21 cellular contexts compared by ENCODE assay signal in the genomic region with DNA sequence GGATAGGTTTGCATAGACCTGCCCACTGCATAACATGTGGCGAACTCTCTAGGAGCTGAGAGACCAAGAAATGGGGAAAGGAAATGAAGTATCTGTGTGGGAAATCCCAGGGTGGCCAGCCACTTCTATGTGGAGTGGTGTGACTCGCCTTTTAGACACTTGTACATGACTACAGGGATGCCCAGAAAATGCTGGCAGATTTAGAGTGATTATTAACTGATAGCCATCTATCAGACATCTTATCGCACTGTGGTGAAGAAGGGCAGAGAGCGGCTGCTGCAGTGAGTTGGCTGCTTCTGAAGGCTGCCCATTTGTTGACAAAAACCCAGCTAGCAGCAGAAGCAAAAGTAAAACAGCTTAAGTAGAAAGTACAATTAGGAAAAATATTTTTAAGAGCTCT. TPM values are rescaled to one million over a fixed set of nuclear protein-coding genes. Genes with fewer than 3 reads are reported as not detected.
DNase-seq lines count a peak whose midpoint lies in the region; ATAC-seq, FAIRE-seq and TF ChIP-seq lines count a peak whose summit lies in the region.
"Had no signal": no experiment of that assay in that cellular context is flagged by ENCODE, and none has a peak within 500 bp of the region (broad histone marks: within the 10 kb centered on the region; RNA-seq: fewer than 3 reads in every experiment).

No MANE protein-coding gene starts in this region.

- no peak overlapping the region for H2BK15ac ChIP-seq in H1 (ENCODE audit: low read length)

- TF ChIP-seq POLR2A in H1 (IDR thresholded peaks at IDR 0.05; ENCODE audit: control extremely low read depth in 1 of 2, low read depth in 2 of 2, low read length in 2 of 2) = no peak

- H3K4ac ChIP-seq in H1 (replicated peaks; ENCODE audit: insufficient read length, low read depth, low read length) = no peak overlapping the region

- H4K20me1 ChIP-seq in PC-3 (ENCODE audit: low read length) (no peaks in the 10 kb centered on the region), H1 (replicated peaks in 1 of 2; ENCODE audit: control insufficient read depth in 1 of 2, insufficient read depth in 2 of 2, low read length in 2 of 2) (no peaks in the 10 kb centered on the region)

- H2BK120ac ChIP-seq in H1 (replicated peaks; ENCODE audit: low read depth, low read length) = no peak overlapping the region

- H2BK12ac ChIP-seq in H1 (ENCODE audit: low read depth, low read length) = no peak overlapping the region

- peaks cover 17% of the 10 kb centered on the region for H3K4me1 ChIP-seq in PC-3 (ENCODE audit: insufficient read depth, low read length)
- H3K4me1 ChIP-seq in H1 (replicated peaks in 1 of 4; ENCODE audit: control insufficient read depth in 3 of 4, insufficient read depth in 4 of 4, low read length in 3 of 4) = peaks cover 2 to 5% (median 4%) of the 10 kb centered on the region in 4 experiments; a peak in 5 of 7 replicates
- H3K4me1 ChIP-seq in left lung = peaks cover 0 to 8% of the 10 kb centered on the region in 2 donors
- H3K4me1 ChIP-seq: body of pancreas, upper lobe of left lung had no signal

- H3K4me2 ChIP-seq in PC-3 (ENCODE audit: low read length) (peak overlapping the region; percentile 25), H1 (ENCODE audit: insufficient read depth in 1 of 2, low read depth in 2 of 2, low read length in 2 of 2) (no peak overlapping the region)

- H3K27ac ChIP-seq in PC-3 (ENCODE audit: low read length) = no peak overlapping the region
- no peak overlapping the region for H3K27ac ChIP-seq in H1 (ENCODE audit: low read depth, low read length)
- no peak overlapping the region for H3K27ac ChIP-seq in left lung
- H3K27ac ChIP-seq: neutrophil, sigmoid colon, upper lobe of left lung had no signal

- H3K79me2 ChIP-seq in PC-3 (ENCODE audit: low read length) (no peaks in the 10 kb centered on the region), H1 (ENCODE audit: control insufficient read depth in 1 of 2, insufficient read depth in 2 of 2, low read length in 2 of 2) (no peaks in the 10 kb centered on the region)

- POLR2A ChIA-PET in PC-3 (lab: Charles Lee; ENCODE audit: unreplicated experiment) (no interaction called here), H1 (lab: Charles Lee; ENCODE audit: partially characterized antibody) (no interaction called here)

- no peak overlapping the region for H4K5ac ChIP-seq in H1 (ENCODE audit: insufficient read length, low read depth, low read length)

- no peak overlapping the region for H3K9ac ChIP-seq in PC-3 (ENCODE audit: low read length)
- H3K9ac ChIP-seq in H1 (replicated peaks in 1 of 4; ENCODE audit: extremely low read depth in 1 of 4, low read depth in 3 of 4, low read length in 3 of 4) = no peak overlapping the region

- no peak overlapping the region for H3K14ac ChIP-seq in H1 (ENCODE audit: insufficient read length)

- H3K4me3 ChIP-seq in PC-3 (ENCODE audit: low read length) = no peak overlapping the region
- H3K4me3 ChIP-seq in H1 (ENCODE audit: extremely low read depth in 1 of 4, insufficient read depth in 2 of 4, low read depth in 3 of 4, low read length in 4 of 4) = no peak overlapping the region
- H3K4me3 ChIP-seq in left lung = no peak overlapping the region
- H3K4me3 ChIP-seq: body of pancreas, sigmoid colon, upper lobe of left lung had no signal

- no peaks in the 10 kb centered on the region for H3F3A ChIP-seq in PC-3 (ENCODE audit: low read length, unreplicated experiment)

- DNase-seq in EL = peak; percentile 60
- no peak for DNase-seq in PC-3
- no peak for DNase-seq in H1 (ENCODE audit: low read depth in 1 of 2, low spot score in 2 of 2)
- DNase-seq in left lung = no peak
- DNase-seq in stimulated activated CD4-positive, alpha-beta T cell treated with anti-CD3 and anti-CD28 coated beads, Interleukin-2, amount 100 ng/mL, for 48 hours = no peak
- no peak for DNase-seq in natural killer cell treated with Interleukin-12 subunit alpha and Interleukin-12 subunit beta and Interleukin-15 and Interleukin-18, amount 100 ng/mL, for 72 hours (ENCODE audit: low spot score)
- DNase-seq: activated B cell treated with CpG ODN at 0.5 μM for 24 hours; activated effector memory CD4-positive, alpha-beta T cell treated with anti-CD3 and anti-CD28 coated beads, Interleukin-2, amount 50 U/mL, for 16 hours; BE2C; body of pancreas; H9; midbrain; NCI-H1436 treated with DMSO at 0.1 percent for 48 hours; NCI-H345; sigmoid colon; stimulated activated CD4-positive, alpha-beta T cell treated with anti-CD3 and anti-CD28 coated beads, Interleukin-4, amount 100 ng/mL, for 4 hours; T-helper 1 cell; upper lobe of left lung had no signal

- H2AK5ac ChIP-seq in H1 (ENCODE audit: low read depth, low read length) = no peak overlapping the region

- no peak overlapping the region for H3K4me3 Mint-ChIP-seq in natural killer cell treated with Interleukin-12 subunit alpha and Interleukin-12 subunit beta and Interleukin-15 and Interleukin-18, amount 100 ng/mL, for 72 hours
- H3K4me3 Mint-ChIP-seq: activated B cell treated with CpG ODN at 0.5 μM for 24 hours, H9 had no signal

- CTCF ChIA-PET in PC-3 (lab: Charles Lee) = no interaction called here
- CTCF ChIA-PET in H1 (lab: Charles Lee; ENCODE audit: partially characterized antibody) = no interaction called here

- no peaks in the 10 kb centered on the region for H3K9me2 ChIP-seq in PC-3 (replicated peaks; ENCODE audit: low read length)

- no peak overlapping the region for H3K23ac ChIP-seq in H1 (ENCODE audit: insufficient read length)

- no TSS peak for BruUV-seq in PC-3 (replicated peaks; lab: Mats Ljungman, UMichigan)

- H3K36me3 ChIP-seq in PC-3 (ENCODE audit: low read depth, low read length) = no peaks in the 10 kb centered on the region
- no peaks in the 10 kb centered on the region for H3K36me3 ChIP-seq in H1 (ENCODE audit: control insufficient read depth in 2 of 4, insufficient read depth in 4 of 4, low read length in 3 of 4)
- no peaks in the 10 kb centered on the region for H3K36me3 ChIP-seq in left lung
- H3K36me3 ChIP-seq: BE2C, neutrophil, sigmoid colon, upper lobe of left lung had no signal

- no peaks in the 10 kb centered on the region for H3K23me2 ChIP-seq in H1 (ENCODE audit: low read depth, low read length)

- TF ChIP-seq CTCF in PC-3 (conservative IDR thresholded peaks at IDR 0.05; ENCODE audit: low read depth, low read length) (no peak), H1 (IDR thresholded peaks at IDR 0.05; ENCODE audit: control extremely low read depth in 1 of 3, insufficient read depth in 1 of 3, low read depth in 1 of 3, low read length in 3 of 3) (no peak), left lung (IDR thresholded peaks at IDR 0.05) (no peak)

- no peak overlapping the region for H3K27ac Mint-ChIP-seq in natural killer cell treated with Interleukin-12 subunit alpha and Interleukin-12 subunit beta and Interleukin-15 and Interleukin-18, amount 100 ng/mL, for 72 hours
- H3K27ac Mint-ChIP-seq: activated B cell treated with CpG ODN at 0.5 μM for 24 hours had no signal

- no peak for FAIRE-seq in H1 (lab: Jason Lieb, UNC)

- ATAC-seq in PC-3 = peak; percentile 16; the same call in 1 of the 2 replicates
- ATAC-seq in left lung = peak; percentile 61
- no peak for ATAC-seq in GM18861 (IDR thresholded peaks at IDR 0.05; ENCODE audit: unreplicated experiment)
- no peak for ATAC-seq in natural killer cell treated with Interleukin-12 subunit alpha and Interleukin-12 subunit beta and Interleukin-15 and Interleukin-18, amount 100 ng/mL, for 72 hours
- ATAC-seq in GM18870 (IDR thresholded peaks at IDR 0.05; ENCODE audit: unreplicated experiment) = no peak

- no peak for TF ChIP-seq RAD21 in H1 (IDR thresholded peaks at IDR 0.05 in 1 of 2, conservative IDR thresholded peaks at IDR 0.05 in 1 of 2; ENCODE audit: low read depth in 2 of 2, low read length in 2 of 2)

- no peak overlapping the region for H2AFZ ChIP-seq in PC-3 (ENCODE audit: low read length)
- H2AFZ ChIP-seq in H1 (ENCODE audit: low read length) = no peak overlapping the region

- no peaks in the 10 kb centered on the region for H3K36me3 Mint-ChIP-seq in natural killer cell treated with Interleukin-12 subunit alpha and Interleukin-12 subunit beta and Interleukin-15 and Interleukin-18, amount 100 ng/mL, for 72 hours

- peak overlapping the region; percentile 54; the same call in 1 of the 2 replicates for H2BK5ac ChIP-seq in H1 (ENCODE audit: low read depth, low read length)

- no peak for TF ChIP-seq EP300 in H1 (IDR thresholded peaks at IDR 0.05; ENCODE audit: borderline replicate concordance in 1 of 2, low read depth in 2 of 2, low read length in 2 of 2)

- H3K27me3 ChIP-seq in PC-3 (ENCODE audit: low read length) (no peaks in the 10 kb centered on the region), H1 (replicated peaks in 1 of 4; ENCODE audit: control insufficient read depth in 3 of 4, extremely low read depth in 1 of 4, insufficient read depth in 3 of 4, low read length in 3 of 4) (no peaks in the 10 kb centered on the region), left lung (no peaks in the 10 kb centered on the region)
- H3K27me3 ChIP-seq: BE2C, body of pancreas, neutrophil, sigmoid colon, upper lobe of left lung had no signal

- WGBS in H1 (ENCODE audit: extremely low coverage in 1 of 2, insufficient coverage in 1 of 2, insufficient read length in 1 of 2, insufficient replicate concordance in 2 of 2, low coverage in 1 of 2, low lambda C conversion rate in 2 of 2, missing lambda C conversion rate in 1 of 2), 2 experiments = 90% methylated on average over 4 of the region's 4 CpGs; no CpG with 5 or more reads in 1 of the 2 experiments

- no peaks in the 10 kb centered on the region for H3K9me3 ChIP-seq in PC-3 (ENCODE audit: low read length)
- H3K9me3 ChIP-seq in H1 (ENCODE audit: insufficient read depth in 2 of 2, low read depth in 1 of 2, low read length in 1 of 2) = 0 out of 4 replicates have a peak, but pooled peaks cover 0 to 2% of the 10 kb centered on the region in 2 experiments
- peaks cover 0 to 7% of the 10 kb centered on the region in 2 donors for H3K9me3 ChIP-seq in left lung
- H3K9me3 ChIP-seq: BE2C, body of pancreas, neutrophil, sigmoid colon, upper lobe of left lung had no signal

- intact Hi-C loops in PC-3 (cut with micrococcal nuclease) = no loop called here
- intact Hi-C loops in left lung (cut with DNase I) = no loop called here

- H3K4me1 Mint-ChIP-seq in natural killer cell treated with Interleukin-12 subunit alpha and Interleukin-12 subunit beta and Interleukin-15 and Interleukin-18, amount 100 ng/mL, for 72 hours (ENCODE audit: low read depth in 2 of 2) = no peaks in the 10 kb centered on the region
- H3K4me1 Mint-ChIP-seq: activated B cell treated with CpG ODN at 0.5 μM for 24 hours had no signal

- no peaks in the 10 kb centered on the region for H3K79me1 ChIP-seq in H1 (ENCODE audit: low read depth, low read length)

- peaks cover 3% of the 10 kb centered on the region for H3K9me3 Mint-ChIP-seq in natural killer cell treated with Interleukin-12 subunit alpha and Interleukin-12 subunit beta and Interleukin-15 and Interleukin-18, amount 100 ng/mL, for 72 hours
- H3K9me3 Mint-ChIP-seq: activated B cell treated with CpG ODN at 0.5 μM for 24 hours had no signal

- no peak overlapping the region for H2BK20ac ChIP-seq in H1 (ENCODE audit: low read length)

- no peak overlapping the region for H4K91ac ChIP-seq in H1 (replicated peaks; ENCODE audit: insufficient read length, low read length)

- H4K8ac ChIP-seq in H1 (ENCODE audit: extremely low read depth, insufficient read depth, low read length) = no peak overlapping the region

- no peaks in the 10 kb centered on the region for H3K27me3 Mint-ChIP-seq in natural killer cell treated with Interleukin-12 subunit alpha and Interleukin-12 subunit beta and Interleukin-15 and Interleukin-18, amount 100 ng/mL, for 72 hours
- H3K27me3 Mint-ChIP-seq: activated B cell treated with CpG ODN at 0.5 μM for 24 hours had no signal

- no peak overlapping the region for H3K56ac ChIP-seq in H1 (replicated peaks; ENCODE audit: insufficient read length, low read depth, low read length)

- no peak overlapping the region for H3K18ac ChIP-seq in H1 (ENCODE audit: extremely low read depth, low read length)

RNA-seq across cellular contexts. Expression of a gene that starts 18.1 kb away (rescaled TPM):
- total RNA-seq in PC-3 (2014; rRNA removed) (4.4 and 6.7 TPM in 2 replicates), left lung (10 to 100 TPM; 14.3 to 16.7 TPM)
- 16.5 and 18.1 TPM in 2 replicates for total RNA-seq in H1 (2021; fragmentation: NEBNext Ultra II Directional; extraction: Animal tissue kit (Norgen Biotek cat#: 25700))
- polyA plus RNA-seq in H1 (2011; rRNA removed) = 8.0 and 8.9 TPM in 2 replicates
- 10.7 TPM for polyA plus RNA-seq in H1 (2011; cell fraction: cytosol; rRNA removed)
- polyA plus RNA-seq in H1 (2011; cell fraction: nucleus; rRNA removed) = 14.4 TPM
- polyA plus RNA-seq in H1 (2012, experiment 1 of 2) = 7.4 to 12.0 TPM (median 9.5 TPM) in 4 replicates
- polyA plus RNA-seq in H1 (2012, experiment 2 of 2) = 7.6 TPM
- polyA plus RNA-seq in H1 (2013, experiment 1 of 2) = 10.3 TPM
- polyA plus RNA-seq in H1 (2013, experiment 2 of 2) = 9.6 TPM
- polyA minus RNA-seq in H1 (2011; rRNA and poly(A)+ RNA removed) = 21.1 and 27.3 TPM in 2 replicates
- polyA minus RNA-seq in H1 (2011; cell fraction: cytosol; rRNA and poly(A)+ RNA removed) = 13.4 TPM
- polyA minus RNA-seq in H1 (2011; cell fraction: nucleus; rRNA and poly(A)+ RNA removed) = 30.7 TPM
- total RNA-seq in natural killer cell treated with Interleukin-12 subunit alpha and Interleukin-12 subunit beta and Interleukin-15 and Interleukin-18, amount 100 ng/mL, for 72 hours = under 1 TPM in 1 of 2 donors, not detected in 1; 0.29 TPM

Comparison
In these comparisons a context has a peak if more than half of its experiments do, and no peak if none do; other contexts are left out.
1. ATAC-seq: peak in PC-3 (single experiment) and left lung (single experiment); none in GM18861 (single experiment), natural killer cell treated with Interleukin-12 subunit alpha and Interleukin-12 subunit beta and Interleukin-15 and Interleukin-18, amount 100 ng/mL, for 72 hours (0 of 2) and GM18870 (single experiment).